In the genomic region with DNA sequence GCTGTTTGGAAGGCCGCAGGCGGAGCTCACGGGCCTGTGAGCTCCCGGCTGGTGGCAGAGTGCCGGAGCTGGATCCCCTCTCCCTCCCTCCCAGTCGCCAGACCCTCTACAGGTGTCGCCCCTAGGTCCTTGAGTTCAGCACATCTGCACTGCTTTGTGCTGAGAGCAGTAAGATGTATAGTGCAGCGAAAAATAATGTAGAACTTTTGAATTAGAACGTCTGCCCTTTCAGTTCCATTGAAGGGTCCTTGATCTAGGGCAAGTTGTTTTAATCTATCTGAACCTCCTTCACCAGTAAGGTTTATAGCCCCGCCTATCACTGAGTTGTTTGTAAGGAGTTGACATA, we compare ENCODE assay signal across 6 cellular contexts. TPM values are rescaled to one million over a fixed set of nuclear protein-coding genes. Genes with fewer than 3 reads are reported as not detected.
DNase-seq lines count a peak whose midpoint lies in the region; ATAC-seq lines count a peak whose summit lies in the region.

No MANE protein-coding gene starts in this region.

- H3K4me3 ChIP-seq in duodenal mucosa (ENCODE audit: low read depth in 1 of 2, low read length in 2 of 2), result peak overlapping the region; percentile 98 to 99

- ATAC-seq in GM19467 (IDR thresholded peaks at IDR 0.05; ENCODE audit: unreplicated experiment), result peak; percentile 52
- peak; percentile 55 for ATAC-seq in HG03520 (IDR thresholded peaks at IDR 0.05; ENCODE audit: unreplicated experiment)

- H3K27me3 ChIP-seq in duodenal mucosa (ENCODE audit: control insufficient read depth in 1 of 2, insufficient read depth in 2 of 2, low read length in 2 of 2), result no peaks in the 10 kb centered on the region

- peaks cover 19% of the 10 kb centered on the region in 2 donors for H3K4me1 ChIP-seq in duodenal mucosa (ENCODE audit: control insufficient read depth in 1 of 2, insufficient read depth in 2 of 2, low read length in 2 of 2)

- peak overlapping the region; percentile 91 for H3K9ac ChIP-seq in duodenal mucosa (ENCODE audit: low read depth in 1 of 2, low read length in 2 of 2)

- H3K9me3 ChIP-seq in duodenal mucosa (ENCODE audit: control insufficient read depth in 1 of 2, low read length in 2 of 2), result no peaks in the 10 kb centered on the region

- H3K36me3 ChIP-seq in duodenal mucosa (ENCODE audit: control insufficient read depth in 1 of 2, insufficient read depth in 2 of 2, low read length in 2 of 2), result peaks cover 19 to 37% of the 10 kb centered on the region in 2 donors

- DNase-seq in renal cortical epithelial cell (ENCODE audit: low read depth), result peak; percentile 9
- no peak for DNase-seq in RPMI8226
- DNase-seq in AG20443 (ENCODE audit: low spot score), result no peak

- peak overlapping the region; percentile 27 for H3K27ac ChIP-seq in duodenal mucosa (ENCODE audit: low read depth, low read length)

RNA-seq across cellular contexts. Expression of a gene that starts 0.4 kb away (rescaled TPM):
- total RNA-seq in renal cortical epithelial cell, result 16.1 and 18.2 TPM in 2 replicates

RNA-seq across cellular contexts. Expression of a gene that starts 0.5 kb away (rescaled TPM):
- total RNA-seq in renal cortical epithelial cell, result 15.5 and 17.1 TPM in 2 replicates

RNA-seq across cellular contexts. Expression of a gene that starts 18.1 kb away (rescaled TPM):
- total RNA-seq in renal cortical epithelial cell, result 0.20 TPM in 1 of 2 replicates, not detected in the other

RNA-seq across cellular contexts. Expression of a gene that starts 49.5 kb away (rescaled TPM):
- 8.0 and 13.0 TPM in 2 replicates for total RNA-seq in renal cortical epithelial cell
